Comparison of ENCODE assay signal across 1 cellular context in genomic region chr2:237452846-237453245, GRCh38.
TF ChIP-seq lines count a peak whose summit lies in the region.

No MANE protein-coding gene starts in this region.

TF ChIP-seq in IMR-90, 13 proteins besides CTCF, POLR2A, EP300 and RAD21:
- no peak for TF ChIP-seq BHLHE40 (IDR thresholded peaks at IDR 0.05; ENCODE audit: low read depth, low read length)
- no peak for TF ChIP-seq MAZ (IDR thresholded peaks at IDR 0.05; ENCODE audit: borderline replicate concordance, low read depth, low read length)
- TF ChIP-seq MAFK (IDR thresholded peaks at IDR 0.05; ENCODE audit: low read depth, low read length), result no peak
- no peak for TF ChIP-seq FOS (IDR thresholded peaks at IDR 0.05; ENCODE audit: low read depth, low read length)
- TF ChIP-seq RCOR1 (IDR thresholded peaks at IDR 0.05; ENCODE audit: insufficient replicate concordance, low read length), result no peak
- TF ChIP-seq ELK1 (IDR thresholded peaks at IDR 0.05; ENCODE audit: borderline replicate concordance, low read depth, low read length), result no peak
- no peak for TF ChIP-seq USF2 (IDR thresholded peaks at IDR 0.05; ENCODE audit: low read depth, low read length)
- TF ChIP-seq CEBPB (IDR thresholded peaks at IDR 0.05; ENCODE audit: low read depth, low read length), result no peak
- no peak for TF ChIP-seq MXI1 (IDR thresholded peaks at IDR 0.05; ENCODE audit: borderline replicate concordance, low read depth, low read length)
- TF ChIP-seq SMC3 (IDR thresholded peaks at IDR 0.05; ENCODE audit: low read depth, low read length), result no peak
- no peak for TF ChIP-seq RFX5 (IDR thresholded peaks at IDR 0.05; ENCODE audit: low read depth, low read length)
- no peak for TF ChIP-seq CHD1 (IDR thresholded peaks at IDR 0.05; ENCODE audit: low read depth, low read length)
- no peak for TF ChIP-seq NFE2L2 (IDR thresholded peaks at IDR 0.05; ENCODE audit: low read depth, low read length)
